Comparison of ENCODE assay signal across 1 cellular context in the genomic region with DNA sequence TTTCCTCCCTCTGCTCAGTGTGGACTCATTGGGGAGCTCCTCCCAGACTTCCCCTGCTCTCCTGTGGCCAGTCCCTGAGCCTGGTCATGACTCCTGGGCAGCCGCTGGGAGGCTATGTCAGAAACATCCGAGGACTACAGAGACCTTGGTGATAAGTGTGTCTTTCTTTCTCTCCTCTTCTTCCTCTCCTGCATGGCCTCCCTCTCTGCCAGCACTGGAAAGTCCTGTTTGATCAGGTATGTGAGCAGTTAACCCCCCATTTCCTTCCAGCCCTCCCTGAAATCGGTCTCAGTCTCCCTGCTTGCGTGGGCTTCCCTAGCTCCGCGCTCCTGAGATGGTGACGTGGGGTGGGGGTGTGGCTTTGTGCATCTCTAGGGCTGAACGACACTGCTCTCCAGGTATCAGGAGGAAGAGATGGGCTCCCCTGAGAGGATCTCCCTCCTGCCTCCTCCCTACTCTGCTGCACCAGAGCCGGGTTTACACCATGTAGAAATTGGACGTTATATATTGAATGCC.
TF ChIP-seq lines count a peak whose summit lies in the region.

No MANE protein-coding gene starts in this region.

TF ChIP-seq in GM23338, 12 proteins besides CTCF, POLR2A, EP300 and RAD21 (continued from another document):
- TF ChIP-seq, protein P1, sequence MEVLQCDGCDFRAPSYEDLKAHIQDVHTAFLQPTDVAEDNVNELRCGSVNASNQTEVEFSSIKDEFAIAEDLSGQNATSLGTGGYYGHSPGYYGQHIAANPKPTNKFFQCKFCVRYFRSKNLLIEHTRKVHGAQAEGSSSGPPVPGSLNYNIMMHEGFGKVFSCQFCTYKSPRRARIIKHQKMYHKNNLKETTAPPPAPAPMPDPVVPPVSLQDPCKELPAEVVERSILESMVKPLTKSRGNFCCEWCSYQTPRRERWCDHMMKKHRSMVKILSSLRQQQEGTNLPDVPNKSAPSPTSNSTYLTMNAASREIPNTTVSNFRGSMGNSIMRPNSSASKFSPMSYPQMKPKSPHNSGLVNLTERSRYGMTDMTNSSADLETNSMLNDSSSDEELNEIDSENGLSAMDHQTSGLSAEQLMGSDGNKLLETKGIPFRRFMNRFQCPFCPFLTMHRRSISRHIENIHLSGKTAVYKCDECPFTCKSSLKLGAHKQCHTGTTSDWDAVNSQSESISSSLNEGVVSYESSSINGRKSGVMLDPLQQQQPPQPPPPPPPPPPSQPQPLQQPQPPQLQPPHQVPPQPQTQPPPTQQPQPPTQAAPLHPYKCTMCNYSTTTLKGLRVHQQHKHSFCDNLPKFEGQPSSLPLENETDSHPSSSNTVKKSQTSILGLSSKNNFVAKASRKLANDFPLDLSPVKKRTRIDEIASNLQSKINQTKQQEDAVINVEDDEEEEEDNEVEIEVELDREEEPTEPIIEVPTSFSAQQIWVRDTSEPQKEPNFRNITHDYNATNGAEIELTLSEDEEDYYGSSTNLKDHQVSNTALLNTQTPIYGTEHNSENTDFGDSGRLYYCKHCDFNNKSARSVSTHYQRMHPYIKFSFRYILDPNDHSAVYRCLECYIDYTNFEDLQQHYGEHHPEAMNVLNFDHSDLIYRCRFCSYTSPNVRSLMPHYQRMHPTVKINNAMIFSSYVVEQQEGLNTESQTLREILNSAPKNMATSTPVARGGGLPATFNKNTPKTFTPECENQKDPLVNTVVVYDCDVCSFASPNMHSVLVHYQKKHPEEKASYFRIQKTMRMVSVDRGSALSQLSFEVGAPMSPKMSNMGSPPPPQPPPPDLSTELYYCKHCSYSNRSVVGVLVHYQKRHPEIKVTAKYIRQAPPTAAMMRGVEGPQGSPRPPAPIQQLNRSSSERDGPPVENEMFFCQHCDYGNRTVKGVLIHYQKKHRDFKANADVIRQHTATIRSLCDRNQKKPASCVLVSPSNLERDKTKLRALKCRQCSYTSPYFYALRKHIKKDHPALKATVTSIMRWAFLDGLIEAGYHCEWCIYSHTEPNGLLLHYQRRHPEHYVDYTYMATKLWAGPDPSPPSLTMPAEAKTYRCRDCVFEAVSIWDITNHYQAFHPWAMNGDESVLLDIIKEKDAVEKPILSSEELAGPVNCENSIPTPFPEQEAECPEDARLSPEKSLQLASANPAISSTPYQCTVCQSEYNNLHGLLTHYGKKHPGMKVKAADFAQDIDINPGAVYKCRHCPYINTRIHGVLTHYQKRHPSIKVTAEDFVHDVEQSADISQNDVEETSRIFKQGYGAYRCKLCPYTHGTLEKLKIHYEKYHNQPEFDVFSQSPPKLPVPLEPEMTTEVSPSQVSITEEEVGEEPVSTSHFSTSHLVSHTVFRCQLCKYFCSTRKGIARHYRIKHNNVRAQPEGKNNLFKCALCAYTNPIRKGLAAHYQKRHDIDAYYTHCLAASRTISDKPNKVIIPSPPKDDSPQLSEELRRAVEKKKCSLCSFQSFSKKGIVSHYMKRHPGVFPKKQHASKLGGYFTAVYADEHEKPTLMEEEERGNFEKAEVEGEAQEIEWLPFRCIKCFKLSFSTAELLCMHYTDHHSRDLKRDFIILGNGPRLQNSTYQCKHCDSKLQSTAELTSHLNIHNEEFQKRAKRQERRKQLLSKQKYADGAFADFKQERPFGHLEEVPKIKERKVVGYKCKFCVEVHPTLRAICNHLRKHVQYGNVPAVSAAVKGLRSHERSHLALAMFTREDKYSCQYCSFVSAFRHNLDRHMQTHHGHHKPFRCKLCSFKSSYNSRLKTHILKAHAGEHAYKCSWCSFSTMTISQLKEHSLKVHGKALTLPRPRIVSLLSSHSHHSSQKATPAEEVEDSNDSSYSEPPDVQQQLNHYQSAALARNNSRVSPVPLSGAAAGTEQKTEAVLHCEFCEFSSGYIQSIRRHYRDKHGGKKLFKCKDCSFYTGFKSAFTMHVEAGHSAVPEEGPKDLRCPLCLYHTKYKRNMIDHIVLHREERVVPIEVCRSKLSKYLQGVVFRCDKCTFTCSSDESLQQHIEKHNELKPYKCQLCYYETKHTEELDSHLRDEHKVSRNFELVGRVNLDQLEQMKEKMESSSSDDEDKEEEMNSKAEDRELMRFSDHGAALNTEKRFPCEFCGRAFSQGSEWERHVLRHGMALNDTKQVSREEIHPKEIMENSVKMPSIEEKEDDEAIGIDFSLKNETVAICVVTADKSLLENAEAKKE (CRISPR knock-in tag; IDR thresholded peaks at IDR 0.05) = no peak
- TF ChIP-seq ZNF331 (CRISPR knock-in tag; IDR thresholded peaks at IDR 0.05; ENCODE audit: low read depth) (no peak), POLR2AphosphoS5 (IDR thresholded peaks at IDR 0.05; ENCODE audit: low read depth) (no peak), ZNF114 (CRISPR knock-in tag; IDR thresholded peaks at IDR 0.05) (no peak)
